8 cellular contexts compared by ENCODE assay signal in the genomic region with DNA sequence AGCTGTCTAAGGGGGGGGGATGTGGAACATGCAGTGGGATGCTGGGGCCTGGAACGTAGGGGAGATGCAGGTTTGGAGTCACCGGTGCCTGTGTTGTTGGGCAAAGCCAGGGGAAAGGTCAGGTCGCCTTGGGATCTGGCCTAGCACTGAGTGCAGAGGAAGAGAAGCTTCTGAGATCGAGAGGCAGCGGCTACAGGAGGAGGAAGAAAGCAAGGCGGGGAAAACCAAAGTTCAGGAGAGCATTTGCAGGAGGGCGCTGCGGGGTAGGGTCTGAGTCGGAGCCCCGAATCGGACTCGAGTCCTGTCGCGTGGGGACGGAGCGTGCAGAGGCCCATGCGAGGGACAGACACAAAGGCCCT. TPM values are rescaled to one million over a fixed set of nuclear protein-coding genes. Genes with fewer than 3 reads are reported as not detected.
DNase-seq lines count a peak whose midpoint lies in the region; ATAC-seq and TF ChIP-seq lines count a peak whose summit lies in the region.

No MANE protein-coding gene starts in this region.

- 14% methylated on average over 17 of the region's 17 CpGs for WGBS in esophagus muscularis mucosa
- WGBS in psoas muscle, 3 donors: 18 to 21% (median 19%) methylated on average over 17 of the region's 17 CpGs

- no TSS peak for BruUV-seq in PC-3 (replicated peaks; lab: Mats Ljungman, UMichigan)

- no peaks in the 10 kb centered on the region for H3F3A ChIP-seq in PC-3 (ENCODE audit: low read length, unreplicated experiment)

- H3K36me3 ChIP-seq in PC-3 (ENCODE audit: low read depth, low read length) (no peaks in the 10 kb centered on the region), esophagus muscularis mucosa (no peaks in the 10 kb centered on the region), psoas muscle (ENCODE audit: insufficient read depth in 1 of 2, low read depth in 1 of 2) (no peaks in the 10 kb centered on the region)

- CTCF ChIA-PET in PC-3 (lab: Charles Lee): interaction anchor here (1.0 to 1.2 kb wide), 2 partner anchors 202 to 203 kb away, joined by 3 to 5 read pairs; no protein-coding TSS in a partner anchor

- H3K4me1 ChIP-seq in PC-3 (ENCODE audit: insufficient read depth, low read length) (peaks cover 21% of the 10 kb centered on the region), esophagus muscularis mucosa (peaks cover 29 to 55% (median 50%) of the 10 kb centered on the region in 4 donors), psoas muscle (peaks cover 44% of the 10 kb centered on the region)

- H3K9ac ChIP-seq in PC-3 (ENCODE audit: low read length): peak overlapping the region; percentile 84; the same call in 1 of the 2 replicates

- no peak for TF ChIP-seq POLR2A in esophagus muscularis mucosa (IDR thresholded peaks at IDR 0.05; ENCODE audit: low read depth)

- DNase-seq in PC-3 (no peak), esophagus muscularis mucosa (ENCODE audit: extremely low spot score) (no peak), psoas muscle (no peak), hypothalamus (lab: John Stamatoyannopoulos, UW) (no peak), mucosa of gallbladder (ENCODE audit: low spot score) (no peak), NCI-H748 (lab: John Stamatoyannopoulos, UW; ENCODE audit: unreplicated experiment) (no peak)
- DNase-seq in activated CD4-positive, alpha-beta T cell treated with anti-CD3 and anti-CD28 coated beads for 48 hours: no peak

- peaks cover 24% of the 10 kb centered on the region; the same call in 1 of the 2 replicates for H4K20me1 ChIP-seq in PC-3 (ENCODE audit: low read length)

- peaks cover 39% of the 10 kb centered on the region for H3K79me2 ChIP-seq in PC-3 (ENCODE audit: low read length)

- POLR2A ChIA-PET in PC-3 (lab: Charles Lee; ENCODE audit: unreplicated experiment): no interaction called here

- H3K27me3 ChIP-seq in PC-3 (ENCODE audit: low read length) (no peaks in the 10 kb centered on the region), esophagus muscularis mucosa (no peaks in the 10 kb centered on the region), psoas muscle (ENCODE audit: insufficient read depth in 3 of 3, low read length in 2 of 3) (no peaks in the 10 kb centered on the region)

- H3K27ac ChIP-seq in PC-3 (ENCODE audit: low read length) (no peak overlapping the region), esophagus muscularis mucosa (replicated peaks in 1 of 4) (peak overlapping the region; percentile 95 to 97 (median 96)), psoas muscle (peak overlapping the region; percentile 86)

- ATAC-seq in GM19035 (IDR thresholded peaks at IDR 0.05; ENCODE audit: unreplicated experiment) (peak; percentile 2), PC-3 (no peak), psoas muscle (peak in 1 of 4 donors; percentile 40)

- intact Hi-C loops in PC-3 (cut with micrococcal nuclease) (loop anchor here (5.0 kb wide), 1 partner anchor 481 kb away; the partner anchor contains the start of gene CHD6), esophagus muscularis mucosa (cut with DNase I) (loop anchor here (5.0 kb wide), 2 partner anchors 36 to 206 kb away; partner anchors contain the start of gene LPIN3), psoas muscle (cut with DNase I) (no loop called here)

- TF ChIP-seq EP300 in esophagus muscularis mucosa (IDR thresholded peaks at IDR 0.05): no peak

- no peak for TF ChIP-seq CTCF in PC-3 (conservative IDR thresholded peaks at IDR 0.05; ENCODE audit: low read depth, low read length)
- TF ChIP-seq CTCF in esophagus muscularis mucosa (IDR thresholded peaks at IDR 0.05): no peak
- no peak for TF ChIP-seq CTCF in psoas muscle (IDR thresholded peaks at IDR 0.05)

- H3K9me2 ChIP-seq in PC-3 (replicated peaks; ENCODE audit: low read length): no peaks in the 10 kb centered on the region

- H3K4me2 ChIP-seq in PC-3 (ENCODE audit: low read length): peak overlapping the region; percentile 85

- no peaks in the 10 kb centered on the region for H3K9me3 ChIP-seq in PC-3 (ENCODE audit: low read length)
- no peaks in the 10 kb centered on the region for H3K9me3 ChIP-seq in esophagus muscularis mucosa
- H3K9me3 ChIP-seq in psoas muscle: no peaks in the 10 kb centered on the region

- peak overlapping the region; percentile 82 for H2AFZ ChIP-seq in PC-3 (ENCODE audit: low read length)

- H3K4me3 ChIP-seq in PC-3 (ENCODE audit: low read length) (peak overlapping the region; percentile 92), esophagus muscularis mucosa (peak overlapping the region; percentile 79 to 93 (median 90)), psoas muscle (peak overlapping the region; percentile 75)

RNA-seq across cellular contexts. Expression of gene PLCG1, which starts 1.0 kb away (rescaled TPM):
- total RNA-seq in PC-3 (2014; rRNA removed): 68.8 and 112 TPM in 2 replicates
- 100 to 1,000 TPM in 1 of 4 donors, 10 to 100 TPM in 3; 68.4 to 119 (median 82.5) TPM for total RNA-seq in esophagus muscularis mucosa
- total RNA-seq in psoas muscle: 10 to 100 TPM; 21.7 to 43.1 (median 28.0) TPM
- 10 to 100 TPM; 16.0 to 26.0 (median 19.7) TPM for polyA plus RNA-seq in psoas muscle
- 138 TPM for total RNA-seq in mucosa of gallbladder

Comparison
In these comparisons a context has a peak if more than half of its experiments do, and no peak if none do; other contexts are left out.
1. intact Hi-C loops: an anchor here in PC-3 (5.0 kb wide) and esophagus muscularis mucosa (5.0 kb wide); none called in psoas muscle.